Comparison of ENCODE assay signal across 8 cellular contexts in the genomic region with DNA sequence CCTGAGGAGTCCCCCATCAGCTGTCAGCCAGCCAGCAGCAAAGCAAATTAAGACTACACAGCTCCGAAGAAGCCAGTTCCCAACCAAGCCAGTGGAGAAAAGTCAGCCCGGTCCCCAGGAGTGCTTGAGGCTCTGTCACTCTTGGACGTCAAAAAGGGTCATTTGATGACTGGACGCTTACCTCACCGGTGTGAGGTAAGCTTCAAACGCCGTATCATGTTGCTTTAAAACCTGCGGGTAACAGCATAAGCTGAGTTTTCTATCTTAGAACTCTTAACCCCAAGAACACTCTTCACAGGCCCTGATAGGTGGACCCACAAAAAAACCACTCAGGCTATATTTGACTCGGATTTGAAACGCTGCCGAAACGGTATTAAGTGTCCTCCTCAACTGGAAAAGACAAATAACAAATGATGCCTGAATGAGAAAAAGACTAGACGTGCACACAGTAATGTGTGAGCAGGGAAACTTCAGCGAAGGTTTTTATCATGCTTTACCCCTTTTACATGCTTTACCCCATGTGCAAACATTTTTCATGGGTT. TPM values are rescaled to one million over a fixed set of nuclear protein-coding genes. Genes with fewer than 3 reads are reported as not detected.
DNase-seq lines count a peak whose midpoint lies in the region; ATAC-seq, FAIRE-seq and TF ChIP-seq lines count a peak whose summit lies in the region.

No MANE protein-coding gene starts in this region.

- 11 to 14% (median 12%) methylated on average over 14 of the region's 14 CpGs for WGBS in ovary, 3 donors

- peaks cover 23% of the 10 kb centered on the region for H3K4me1 Mint-ChIP-seq in stimulated activated naive CD8-positive, alpha-beta T cell treated with anti-CD3 and anti-CD28 coated beads, Interleukin-15, Interleukin-2, amounts not matched to agents 100 ng/mL and 50 ng/mL, for 24 hours (ENCODE audit: low read depth)
- peaks cover 22% of the 10 kb centered on the region for H3K4me1 Mint-ChIP-seq in activated CD4-positive, alpha-beta memory T cell treated with anti-CD3 and anti-CD28 coated beads for 36 hours (ENCODE audit: low read depth)

- no peak for DNase-seq in stimulated activated naive CD8-positive, alpha-beta T cell treated with anti-CD3 and anti-CD28 coated beads, Interleukin-15, Interleukin-2, amounts not matched to agents 100 U/mL and 50 U/mL, for 24 hours
- peak; percentile 29 for DNase-seq in HuH-7.5 (ENCODE audit: low spot score)
- DNase-seq in activated CD4-positive, alpha-beta memory T cell treated with anti-CD3 and anti-CD28 coated beads for 36 hours, result peak; percentile 37
- DNase-seq in frontal cortex (ENCODE audit: low spot score in 2 of 2), result peak; percentile 10 to 29
- DNase-seq in ovary, result no peak
- no peak for DNase-seq in midbrain (lab: John Stamatoyannopoulos, UW)

- peak overlapping the region; percentile 66 for H3K4me3 ChIP-seq in ovary

- POLR2A ChIA-PET in activated CD4-positive, alpha-beta memory T cell treated with anti-CD3 and anti-CD28 coated beads for 36 hours (lab: Charles Lee), result no interaction called here

- intact Hi-C loops in activated CD4-positive, alpha-beta memory T cell treated with anti-CD3 and anti-CD28 coated beads for 36 hours (cut with micrococcal nuclease), result loop anchor here (2.0 to 5.0 kb wide), 2 partner anchors 266 to 835 kb away; partner anchors contain the start of genes ATF2 and MTX2
- intact Hi-C loops in ovary (cut with DNase I), result no loop called here

- H3K9me3 ChIP-seq in ovary, result no peaks in the 10 kb centered on the region

- H3K36me3 Mint-ChIP-seq in stimulated activated naive CD8-positive, alpha-beta T cell treated with anti-CD3 and anti-CD28 coated beads, Interleukin-15, Interleukin-2, amounts not matched to agents 100 ng/mL and 50 ng/mL, for 24 hours (ENCODE audit: low read depth), result no peaks in the 10 kb centered on the region
- H3K36me3 Mint-ChIP-seq in activated CD4-positive, alpha-beta memory T cell treated with anti-CD3 and anti-CD28 coated beads for 36 hours, result no peaks in the 10 kb centered on the region

- no peak for ATAC-seq in stimulated activated naive CD8-positive, alpha-beta T cell treated with anti-CD3 and anti-CD28 coated beads, Interleukin-15, Interleukin-2, amounts not matched to agents 100 U/mL and 50 U/mL, for 24 hours
- no peak for ATAC-seq in HG02870 (IDR thresholded peaks at IDR 0.05; ENCODE audit: unreplicated experiment)

- no peak for TF ChIP-seq EP300 in ovary (IDR thresholded peaks at IDR 0.05)

- H3K36me3 ChIP-seq in ovary, result no peaks in the 10 kb centered on the region

- no peak for TF ChIP-seq POLR2A in ovary (IDR thresholded peaks at IDR 0.05)

- H3K27ac ChIP-seq in ovary, result peak overlapping the region in 1 of 2 donors; percentile 75

- TF ChIP-seq CTCF in ovary (IDR thresholded peaks at IDR 0.05), result no peak

- peaks cover 4% of the 10 kb centered on the region for H3K4me1 ChIP-seq in ovary (ENCODE audit: insufficient read depth)

- H3K4me3 Mint-ChIP-seq in stimulated activated naive CD8-positive, alpha-beta T cell treated with anti-CD3 and anti-CD28 coated beads, Interleukin-15, Interleukin-2, amounts not matched to agents 100 ng/mL and 50 ng/mL, for 24 hours, result peak overlapping the region; percentile 97
- peak overlapping the region; percentile 90 for H3K4me3 Mint-ChIP-seq in activated CD4-positive, alpha-beta memory T cell treated with anti-CD3 and anti-CD28 coated beads for 36 hours

- CTCF ChIA-PET in activated CD4-positive, alpha-beta memory T cell treated with anti-CD3 and anti-CD28 coated beads for 36 hours (lab: Charles Lee), result interaction anchor here (1.3 to 2.3 kb wide), 2 partner anchors 95 to 1262 kb away, joined by 5 to 9 read pairs; partner anchors contain the start of gene NFE2L2

- H3K27ac Mint-ChIP-seq in stimulated activated naive CD8-positive, alpha-beta T cell treated with anti-CD3 and anti-CD28 coated beads, Interleukin-15, Interleukin-2, amounts not matched to agents 100 ng/mL and 50 ng/mL, for 24 hours, result peak overlapping the region; percentile 88
- peak overlapping the region; percentile 85 for H3K27ac Mint-ChIP-seq in activated CD4-positive, alpha-beta memory T cell treated with anti-CD3 and anti-CD28 coated beads for 36 hours

- H3K9me3 Mint-ChIP-seq in stimulated activated naive CD8-positive, alpha-beta T cell treated with anti-CD3 and anti-CD28 coated beads, Interleukin-15, Interleukin-2, amounts not matched to agents 100 ng/mL and 50 ng/mL, for 24 hours, result no peaks in the 10 kb centered on the region
- H3K9me3 Mint-ChIP-seq in activated CD4-positive, alpha-beta memory T cell treated with anti-CD3 and anti-CD28 coated beads for 36 hours, result no peaks in the 10 kb centered on the region

- H3K27me3 Mint-ChIP-seq in stimulated activated naive CD8-positive, alpha-beta T cell treated with anti-CD3 and anti-CD28 coated beads, Interleukin-15, Interleukin-2, amounts not matched to agents 100 ng/mL and 50 ng/mL, for 24 hours, result peaks cover 4% of the 10 kb centered on the region
- peaks cover 3% of the 10 kb centered on the region for H3K27me3 Mint-ChIP-seq in activated CD4-positive, alpha-beta memory T cell treated with anti-CD3 and anti-CD28 coated beads for 36 hours

- no peak for FAIRE-seq in frontal cortex (lab: Jason Lieb, UNC)

- H3K27me3 ChIP-seq in ovary, result no peaks in the 10 kb centered on the region

RNA-seq across cellular contexts. Expression of gene LNPK, which starts 0.7 kb away (rescaled TPM):
- total RNA-seq in activated CD4-positive, alpha-beta memory T cell treated with anti-CD3 and anti-CD28 coated beads for 36 hours, result 10 to 100 TPM; 31.2 to 36.6 TPM
- total RNA-seq in frontal cortex (62.8 TPM), ovary (10 to 100 TPM; 11.3 to 40.3 (median 29.6) TPM)
- polyA plus RNA-seq in ovary, result 10 to 100 TPM in 1 of 2 donors, 1 to 10 TPM in 1; 5.4 to 13.5 TPM

Comparison
In these comparisons a context has a peak if more than half of its experiments do, and no peak if none do; other contexts are left out.
1. DNase-seq: peak in HuH-7.5 (single experiment), activated CD4-positive, alpha-beta memory T cell treated with anti-CD3 and anti-CD28 coated beads for 36 hours (single experiment) and frontal cortex (2 of 2); none in stimulated activated naive CD8-positive, alpha-beta T cell treated with anti-CD3 and anti-CD28 coated beads, Interleukin-15, Interleukin-2, amounts not matched to agents 100 U/mL and 50 U/mL, for 24 hours (single experiment), ovary (0 of 5) and midbrain (single experiment).